ENCODE assay signal across 30 cellular contexts in genomic region chr2:27007416-27008374, GRCh38.
"Had no signal": no experiment of that assay in that cellular context is flagged by ENCODE, and none has a peak within 500 bp of the region (broad histone marks: within the 10 kb centered on the region; RNA-seq: fewer than 3 reads in every experiment).

No MANE protein-coding gene starts in this region.

- DNase-seq: activated CD4-positive, alpha-beta T cell treated with anti-CD3 and anti-CD28 coated beads for 48 hours; activated CD4-positive, alpha-beta T cell treated with anti-CD3 and anti-CD28 coated beads, Interleukin-2, amount 50 U/mL, for 48 hours; activated CD8-positive, alpha-beta memory T cell treated with anti-CD3 and anti-CD28 coated beads, Interleukin-2, amount 50 U/mL, for 48 hours; activated gamma-delta T cell treated with Interleukin-2 at 50 U/mL for 16 hours; activated naive CD4-positive, alpha-beta T cell treated with anti-CD3 and anti-CD28 coated beads, Interleukin-2, amount 50 U/mL, for 16 hours; activated T-cell treated with anti-CD3 and anti-CD28 coated beads, Interleukin-2, amount 50 U/mL, for 24 hours; amniotic stem cell; brain microvascular endothelial cell; central memory CD4-positive, alpha-beta T cell; effector CD4-positive, alpha-beta T cell; left lung; mammary epithelial cell; midbrain; naive thymus-derived CD4-positive, alpha-beta T cell; nucleus accumbens; pancreas; psoas muscle; stimulated activated CD4-positive, alpha-beta T cell treated with anti-CD3 and anti-CD28 coated beads, Interleukin-15, amount 100 ng/mL, for 24 hours; stimulated activated CD4-positive, alpha-beta T cell treated with anti-CD3 and anti-CD28 coated beads, Interleukin-2, amount 100 ng/mL, for 24 hours; stimulated activated naive B cell treated with anti-CD40 and anti-IgM and Interleukin-4, amounts not matched to agents 10 μg/mL and 1 μg/mL and 100 μg/mL, for 72 hours; stomach; T-helper 2 cell; thyroid gland; upper lobe of left lung had no signal

- H3K4me3 Mint-ChIP-seq: activated T-cell treated with anti-CD3 and anti-CD28 coated beads, Interleukin-2, amount 50 U/mL, for 24 hours; dendritic cell treated with granulocyte-macrophage colony-stimulating factor and Interleukin-4, amounts not matched to agents 40 ng/mL and 50 ng/mL, for 4 days; naive thymus-derived CD4-positive, alpha-beta T cell; neural crest cell; stimulated activated naive B cell treated with anti-CD40 and anti-IgM and Interleukin-4, amounts not matched to agents 10 μg/mL and 1 μg/mL and 100 μg/mL, for 72 hours had no signal

- ATAC-seq: gastroesophageal sphincter; left lung; naive thymus-derived CD4-positive, alpha-beta T cell; pancreas; psoas muscle; stimulated activated naive B cell treated with anti-CD40 and anti-IgM and Interleukin-4, amounts not matched to agents 10 μg/mL and 1 μg/mL and 100 μg/mL, for 72 hours had no signal

- H3K9me3 ChIP-seq: gastroesophageal sphincter, left lung, pancreas, psoas muscle, stomach, thyroid gland, upper lobe of left lung, vagina had no signal

- H3K36me3 ChIP-seq: brain microvascular endothelial cell, gastroesophageal sphincter, left lung, pancreas, stomach, thyroid gland, upper lobe of left lung, vagina had no signal

- H3K36me3 Mint-ChIP-seq: naive thymus-derived CD4-positive, alpha-beta T cell had no signal

- H3K4me3 ChIP-seq: gastroesophageal sphincter, left lung, pancreas, psoas muscle, stomach, thyroid gland, upper lobe of left lung, vagina had no signal

- H3K27me3 ChIP-seq: brain microvascular endothelial cell, gastroesophageal sphincter, left lung, pancreas, stomach, thyroid gland, upper lobe of left lung, vagina had no signal

- H3K4me1 ChIP-seq: gastroesophageal sphincter, thyroid gland, vagina had no signal

- H3K9me3 Mint-ChIP-seq: activated T-cell treated with anti-CD3 and anti-CD28 coated beads, Interleukin-2, amount 50 U/mL, for 24 hours; dendritic cell treated with granulocyte-macrophage colony-stimulating factor and Interleukin-4, amounts not matched to agents 40 ng/mL and 50 ng/mL, for 4 days; naive thymus-derived CD4-positive, alpha-beta T cell; stimulated activated naive B cell treated with anti-CD40 and anti-IgM and Interleukin-4, amounts not matched to agents 10 μg/mL and 1 μg/mL and 100 μg/mL, for 72 hours had no signal

- H3K27ac ChIP-seq: brain microvascular endothelial cell, epithelial cell of prostate, gastroesophageal sphincter, left lung, pancreas, psoas muscle, stomach, thyroid gland, upper lobe of left lung, vagina, VCaP had no signal

- H3K27ac Mint-ChIP-seq: activated T-cell treated with anti-CD3 and anti-CD28 coated beads, Interleukin-2, amount 50 U/mL, for 24 hours; dendritic cell treated with granulocyte-macrophage colony-stimulating factor and Interleukin-4, amounts not matched to agents 40 ng/mL and 50 ng/mL, for 4 days; naive thymus-derived CD4-positive, alpha-beta T cell; stimulated activated naive B cell treated with anti-CD40 and anti-IgM and Interleukin-4, amounts not matched to agents 10 μg/mL and 1 μg/mL and 100 μg/mL, for 72 hours had no signal

- H3K27me3 Mint-ChIP-seq: activated T-cell treated with anti-CD3 and anti-CD28 coated beads, Interleukin-2, amount 50 U/mL, for 24 hours had no signal
